Comparison of ENCODE assay signal across 8 cellular contexts in genomic region chr19:47107201-47107952, GRCh38. TPM values are rescaled to one million over a fixed set of nuclear protein-coding genes. Genes with fewer than 3 reads are reported as not detected.
A peak's percentile ranks its signal among the peaks of the same experiment; 100 is the strongest.
DNase-seq lines count a peak whose midpoint lies in the region; ATAC-seq lines count a peak whose summit lies in the region.

No MANE protein-coding gene starts in this region.

- peaks cover 56% of the 10 kb centered on the region for H3K4me1 Mint-ChIP-seq in activated CD4-positive, alpha-beta T cell treated with anti-CD3 and anti-CD28 coated beads, Interleukin-2, amount 10 ng/mL, durations not matched to agents 24 days and 14 days
- H3K4me1 Mint-ChIP-seq in activated T-helper 17 cell treated with anti-CD3 and anti-CD28 coated beads, Interleukin-2, amount 50 U/mL, for 72 hours = peaks cover 30% of the 10 kb centered on the region

- no peaks in the 10 kb centered on the region for H3K27me3 Mint-ChIP-seq in activated CD4-positive, alpha-beta T cell treated with anti-CD3 and anti-CD28 coated beads, Interleukin-2, amount 10 ng/mL, durations not matched to agents 24 days and 14 days
- no peaks in the 10 kb centered on the region for H3K27me3 Mint-ChIP-seq in activated T-helper 17 cell treated with anti-CD3 and anti-CD28 coated beads, Interleukin-2, amount 50 U/mL, for 72 hours

- peaks cover 49% of the 10 kb centered on the region for H3K36me3 Mint-ChIP-seq in activated CD4-positive, alpha-beta T cell treated with anti-CD3 and anti-CD28 coated beads, Interleukin-2, amount 10 ng/mL, durations not matched to agents 24 days and 14 days (ENCODE audit: low read depth)
- H3K36me3 Mint-ChIP-seq in activated T-helper 17 cell treated with anti-CD3 and anti-CD28 coated beads, Interleukin-2, amount 50 U/mL, for 72 hours (ENCODE audit: low read depth) = peaks cover 77% of the 10 kb centered on the region

- intact Hi-C loops in activated CD4-positive, alpha-beta T cell treated with anti-CD3 and anti-CD28 coated beads, Interleukin-2, amount 10 ng/mL, durations not matched to agents 24 days and 14 days (cut with micrococcal nuclease) = loop anchor here (1.0 kb wide), 1 partner anchor 13 kb away; no protein-coding TSS in a partner anchor
- intact Hi-C loops in left ventricle myocardium superior (cut with micrococcal nuclease) = no loop called here

- no peaks in the 10 kb centered on the region for H3K9me3 Mint-ChIP-seq in activated CD4-positive, alpha-beta T cell treated with anti-CD3 and anti-CD28 coated beads, Interleukin-2, amount 10 ng/mL, durations not matched to agents 24 days and 14 days
- no peaks in the 10 kb centered on the region for H3K9me3 Mint-ChIP-seq in activated T-helper 17 cell treated with anti-CD3 and anti-CD28 coated beads, Interleukin-2, amount 50 U/mL, for 72 hours

- DNase-seq in activated CD4-positive, alpha-beta T cell treated with anti-CD3 and anti-CD28 coated beads, Interleukin-2, amount 10 ng/mL, durations not matched to agents 24 days and 14 days = peak; percentile 83
- no peak for DNase-seq in activated CD4-positive, alpha-beta T cell treated with anti-CD3 and anti-CD28 coated beads for 1 hour
- DNase-seq in left ventricle myocardium superior (peak; percentile 16), NCI-H2081 treated with DMSO at 0.1 percent for 48 hours (lab: John Stamatoyannopoulos, UW) (no peak), NCI-H2171 (lab: John Stamatoyannopoulos, UW) (no peak), ecto neural progenitor cell (ENCODE audit: low spot score) (no peak)
- peak; percentile 20 for DNase-seq in stimulated activated CD4-positive, alpha-beta T cell treated with anti-CD3 and anti-CD28 coated beads, Interleukin-2, amount 100 ng/mL, for 4 hours (ENCODE audit: low read depth)

- H3K4me3 Mint-ChIP-seq in activated CD4-positive, alpha-beta T cell treated with anti-CD3 and anti-CD28 coated beads, Interleukin-2, amount 10 ng/mL, durations not matched to agents 24 days and 14 days = peak overlapping the region; percentile 65
- peak overlapping the region; percentile 93 for H3K4me3 Mint-ChIP-seq in activated T-helper 17 cell treated with anti-CD3 and anti-CD28 coated beads, Interleukin-2, amount 50 U/mL, for 72 hours

- peak overlapping the region; percentile 100 for H3K27ac Mint-ChIP-seq in activated CD4-positive, alpha-beta T cell treated with anti-CD3 and anti-CD28 coated beads, Interleukin-2, amount 10 ng/mL, durations not matched to agents 24 days and 14 days
- H3K27ac Mint-ChIP-seq in activated T-helper 17 cell treated with anti-CD3 and anti-CD28 coated beads, Interleukin-2, amount 50 U/mL, for 72 hours = peak overlapping the region; percentile 99

- ATAC-seq in activated T-helper 17 cell treated with anti-CD3 and anti-CD28 coated beads, Interleukin-2, amount 50 U/mL, for 72 hours (replicated peaks) = peak; percentile 63
- peak; percentile 2 for ATAC-seq in left ventricle myocardium superior

RNA-seq across cellular contexts. Expression of gene ZC3H4, which starts 6.2 kb away (rescaled TPM):
- total RNA-seq in activated CD4-positive, alpha-beta T cell treated with anti-CD3 and anti-CD28 coated beads, Interleukin-2, amount 10 ng/mL, durations not matched to agents 24 days and 14 days = 97.3 and 103 TPM in 2 replicates
- 100 to 1,000 TPM; 117 to 166 TPM for total RNA-seq in activated T-helper 17 cell treated with anti-CD3 and anti-CD28 coated beads, Interleukin-2, amount 50 U/mL, for 72 hours
- total RNA-seq in left ventricle myocardium superior = 22.1 TPM

RNA-seq across cellular contexts. Expression of gene SAE1, which starts 23.3 kb away (rescaled TPM):
- total RNA-seq in activated CD4-positive, alpha-beta T cell treated with anti-CD3 and anti-CD28 coated beads, Interleukin-2, amount 10 ng/mL, durations not matched to agents 24 days and 14 days = 147 and 151 TPM in 2 replicates
- 100 to 1,000 TPM; 151 to 184 TPM for total RNA-seq in activated T-helper 17 cell treated with anti-CD3 and anti-CD28 coated beads, Interleukin-2, amount 50 U/mL, for 72 hours
- 41.9 TPM for total RNA-seq in left ventricle myocardium superior

RNA-seq across cellular contexts. Expression of gene TMEM160, which starts 59.0 kb away (rescaled TPM):
- 53.6 and 56.7 TPM in 2 replicates for total RNA-seq in activated CD4-positive, alpha-beta T cell treated with anti-CD3 and anti-CD28 coated beads, Interleukin-2, amount 10 ng/mL, durations not matched to agents 24 days and 14 days
- 10 to 100 TPM; 18.6 to 56.3 TPM for total RNA-seq in activated T-helper 17 cell treated with anti-CD3 and anti-CD28 coated beads, Interleukin-2, amount 50 U/mL, for 72 hours
- total RNA-seq in left ventricle myocardium superior = 31.6 TPM

Comparison
In these comparisons a context has a peak if more than half of its experiments do, and no peak if none do; other contexts are left out.
1. DNase-seq: peak in activated CD4-positive, alpha-beta T cell treated with anti-CD3 and anti-CD28 coated beads, Interleukin-2, amount 10 ng/mL, durations not matched to agents 24 days and 14 days (single experiment), left ventricle myocardium superior (single experiment) and stimulated activated CD4-positive, alpha-beta T cell treated with anti-CD3 and anti-CD28 coated beads, Interleukin-2, amount 100 ng/mL, for 4 hours (single experiment); none in activated CD4-positive, alpha-beta T cell treated with anti-CD3 and anti-CD28 coated beads for 1 hour (single experiment), NCI-H2081 treated with DMSO at 0.1 percent for 48 hours (single experiment), NCI-H2171 (single experiment) and ecto neural progenitor cell (single experiment).